In genomic region chr11:123452799-123453198, GRCh38 we compare ENCODE assay signal across 22 cellular contexts.
DNase-seq lines count a peak whose midpoint lies in the region; ATAC-seq and TF ChIP-seq lines count a peak whose summit lies in the region.
"Had no signal": no experiment of that assay in that cellular context is flagged by ENCODE, and none has a peak within 500 bp of the region (broad histone marks: within the 10 kb centered on the region; RNA-seq: fewer than 3 reads in every experiment).

No MANE protein-coding gene starts in this region.

- no peaks in the 10 kb centered on the region for H3K9me3 Mint-ChIP-seq in dendritic cell treated with granulocyte-macrophage colony-stimulating factor and Interleukin-4, amounts not matched to agents 40 ng/mL and 50 ng/mL, for 4 days
- H3K9me3 Mint-ChIP-seq: effector memory CD8-positive, alpha-beta T cell; neural crest cell had no signal

- H3K4me3 Mint-ChIP-seq in dendritic cell treated with granulocyte-macrophage colony-stimulating factor and Interleukin-4, amounts not matched to agents 40 ng/mL and 50 ng/mL, for 4 days, result no peak overlapping the region
- H3K4me3 Mint-ChIP-seq: activated CD8-positive, alpha-beta T cell treated with anti-CD3 and anti-CD28 coated beads, Interleukin-2, amount 10 ng/mL, durations not matched to agents 7 days and 5 days; effector memory CD8-positive, alpha-beta T cell; neural crest cell had no signal

- no peak overlapping the region for H3K4me3 ChIP-seq in GM12865 (ENCODE audit: low read depth, low read length)
- H3K4me3 ChIP-seq: ascending aorta, tibial artery had no signal

- peaks cover 59% of the 10 kb centered on the region for H3K4me1 Mint-ChIP-seq in dendritic cell treated with granulocyte-macrophage colony-stimulating factor and Interleukin-4, amounts not matched to agents 40 ng/mL and 50 ng/mL, for 4 days (ENCODE audit: low read depth)
- H3K4me1 Mint-ChIP-seq: neural crest cell had no signal

- no peaks in the 10 kb centered on the region for H3K27me3 Mint-ChIP-seq in dendritic cell treated with granulocyte-macrophage colony-stimulating factor and Interleukin-4, amounts not matched to agents 40 ng/mL and 50 ng/mL, for 4 days
- H3K27me3 Mint-ChIP-seq: effector memory CD8-positive, alpha-beta T cell had no signal

- H3K36me3 Mint-ChIP-seq in dendritic cell treated with granulocyte-macrophage colony-stimulating factor and Interleukin-4, amounts not matched to agents 40 ng/mL and 50 ng/mL, for 4 days (ENCODE audit: low read depth), result no peaks in the 10 kb centered on the region

- intact Hi-C loops in dendritic cell treated with granulocyte-macrophage colony-stimulating factor and Interleukin-4, amounts not matched to agents 40 ng/mL and 50 ng/mL, for 4 days (cut with micrococcal nuclease), result no loop called here

- no peak for ATAC-seq in HG03457 (IDR thresholded peaks at IDR 0.05; ENCODE audit: unreplicated experiment)
- ATAC-seq: activated CD8-positive, alpha-beta T cell treated with anti-CD3 and anti-CD28 coated beads, Interleukin-2, amount 10 ng/mL, durations not matched to agents 7 days and 5 days; effector memory CD8-positive, alpha-beta T cell; Panc1 had no signal

- peak; percentile 52 for DNase-seq in SIG-M5 treated with dmso at 0.1 percent for 504 hours (lab: John Stamatoyannopoulos, UW; ENCODE audit: unreplicated experiment)
- no peak for DNase-seq in SIG-M5 (lab: John Stamatoyannopoulos, UW)
- peak; percentile 65 for DNase-seq in GM12865 (ENCODE audit: low read depth)
- peak; percentile 48 for DNase-seq in NOMO-1 treated with DMSO at 0.1 percent for 48 hours (lab: John Stamatoyannopoulos, UW; ENCODE audit: unreplicated experiment)
- DNase-seq in NCI-H2227 treated with DMSO at 0.1 percent for 48 hours (lab: John Stamatoyannopoulos, UW), result no peak
- no peak for DNase-seq in NCI-H2171 (lab: John Stamatoyannopoulos, UW)
- DNase-seq: activated CD8-positive, alpha-beta T cell treated with anti-CD3 and anti-CD28 coated beads, Interleukin-2, amount 10 ng/mL, durations not matched to agents 7 days and 5 days; activated effector memory CD4-positive, alpha-beta T cell treated with anti-CD3 and anti-CD28 coated beads, Interleukin-2, amount 50 U/mL, for 16 hours; cerebellar nuclear complex; DMS53; effector memory CD8-positive, alpha-beta T cell; hypothalamus; kidney; MM.1S; NCI-H2029; NCI-H510A treated with DMSO at 0.1 percent for 48 hours; tibial artery had no signal

- H3K27ac Mint-ChIP-seq in dendritic cell treated with granulocyte-macrophage colony-stimulating factor and Interleukin-4, amounts not matched to agents 40 ng/mL and 50 ng/mL, for 4 days, result peak overlapping the region; percentile 58
- H3K27ac Mint-ChIP-seq: activated CD8-positive, alpha-beta T cell treated with anti-CD3 and anti-CD28 coated beads, Interleukin-2, amount 10 ng/mL, durations not matched to agents 7 days and 5 days; effector memory CD8-positive, alpha-beta T cell had no signal

- TF ChIP-seq CTCF in GM12865 (IDR thresholded peaks at IDR 0.05; ENCODE audit: insufficient read depth, low read depth, low read length, missing control alignments), result no peak

Comparison
In these comparisons a context has a peak if more than half of its experiments do, and no peak if none do; other contexts are left out.
1. DNase-seq: peak in SIG-M5 treated with dmso at 0.1 percent for 504 hours (single experiment), GM12865 (single experiment) and NOMO-1 treated with DMSO at 0.1 percent for 48 hours (single experiment); none in SIG-M5 (single experiment), NCI-H2227 treated with DMSO at 0.1 percent for 48 hours (single experiment) and NCI-H2171 (single experiment).